31 cellular contexts compared by ENCODE assay signal in the genomic region with DNA sequence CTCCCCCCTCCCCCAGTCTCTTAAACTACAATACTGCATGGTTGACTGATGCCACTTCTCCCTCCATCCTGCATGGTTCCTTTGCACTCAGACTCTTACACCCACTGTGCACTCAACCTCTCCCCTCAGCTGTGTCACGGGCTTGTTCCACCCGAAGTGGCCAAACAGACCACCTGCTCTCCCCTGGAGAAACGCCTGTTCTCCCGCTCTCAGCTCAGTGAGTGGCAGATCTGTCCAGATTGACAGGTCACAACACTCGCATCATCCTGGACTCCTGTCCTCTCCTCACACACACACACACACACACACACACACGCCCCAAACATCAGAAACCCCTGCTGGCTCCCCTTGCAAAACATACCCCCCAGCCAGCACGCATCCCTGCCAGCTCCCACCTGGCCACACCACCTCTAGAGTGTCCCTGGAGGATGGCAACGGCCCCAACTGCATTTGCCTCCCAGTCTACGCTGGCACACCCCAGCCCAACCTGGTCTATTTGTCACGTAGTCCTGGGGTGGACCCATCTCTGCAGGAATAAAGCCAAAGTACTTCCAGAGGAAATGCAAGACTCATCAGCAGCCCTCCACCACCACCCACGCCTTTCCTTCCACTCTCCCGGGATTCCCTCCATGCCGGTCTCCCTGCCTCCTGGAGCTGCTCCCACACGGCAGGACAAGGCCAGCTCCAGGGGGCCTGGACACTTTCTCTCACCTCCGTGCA. TPM values are rescaled to one million over a fixed set of nuclear protein-coding genes. Genes with fewer than 3 reads are reported as not detected.
"Had no signal": no experiment of that assay in that cellular context is flagged by ENCODE, and none has a peak within 500 bp of the region (broad histone marks: within the 10 kb centered on the region; RNA-seq: fewer than 3 reads in every experiment).

No MANE protein-coding gene starts in this region.

- ATAC-seq: esophagus mucosa; left cardiac atrium; naive thymus-derived CD8-positive, alpha-beta T cell; right cardiac atrium; T-cell had no signal

- DNase-seq: activated CD4-positive, alpha-beta T cell treated with anti-CD3 and anti-CD28 coated beads for 4 hours; activated CD4-positive, alpha-beta T cell treated with anti-CD3 and anti-CD28 coated beads, Interleukin-2, amount 50 U/mL, for 48 hours; activated CD8-positive, alpha-beta memory T cell treated with anti-CD3 and anti-CD28 coated beads for 24 hours; activated gamma-delta T cell; activated naive CD4-positive, alpha-beta T cell treated with anti-CD3 and anti-CD28 coated beads, Interleukin-2, amount 10 ng/mL, durations not matched to agents 7 days and 5 days; activated naive CD8-positive, alpha-beta T cell treated with anti-CD3 and anti-CD28 coated beads, Interleukin-2, amount 10 ng/mL, durations not matched to agents 7 days and 5 days; activated T-cell treated with anti-CD3 and anti-CD28 coated beads, Interleukin-2, amount 50 U/mL, for 24 hours; brain microvascular endothelial cell; cortex of kidney; endodermal cell; foreskin fibroblast; head of caudate nucleus; hippocampal formation; left cardiac atrium; mammary epithelial cell; midbrain; naive thymus-derived CD8-positive, alpha-beta T cell; right cardiac atrium; stimulated activated CD4-positive, alpha-beta T cell treated with anti-CD3 and anti-CD28 coated beads, Interleukin-2, amount 100 ng/mL, for 48 hours; T-cell; trophoblast cell had no signal

RNA-seq across cellular contexts. Expression of a gene that starts 2.9 kb away (rescaled TPM):
- total RNA-seq: activated naive CD8-positive, alpha-beta T cell treated with anti-CD3 and anti-CD28 coated beads, Interleukin-2, amount 10 ng/mL, durations not matched to agents 7 days and 5 days; astrocyte; cardiac septum; cerebellum; endodermal cell; esophagus mucosa; left cardiac atrium; liver; mammary epithelial cell; naive thymus-derived CD8-positive, alpha-beta T cell; neural crest cell; omental fat pad; pulmonary artery endothelial cell; right cardiac atrium; subcutaneous adipose tissue; T-cell; thoracic aorta had no signal

RNA-seq across cellular contexts. Expression of a gene that starts 19.3 kb away (rescaled TPM):
- total RNA-seq: activated naive CD8-positive, alpha-beta T cell treated with anti-CD3 and anti-CD28 coated beads, Interleukin-2, amount 10 ng/mL, durations not matched to agents 7 days and 5 days; astrocyte; cardiac septum; cerebellum; endodermal cell; esophagus mucosa; left cardiac atrium; liver; mammary epithelial cell; naive thymus-derived CD8-positive, alpha-beta T cell; neural crest cell; omental fat pad; pulmonary artery endothelial cell; right cardiac atrium; subcutaneous adipose tissue; T-cell; thoracic aorta had no signal
